ENCODE assay signal across 3 cellular contexts in genomic region chr1:198186916-198187580, GRCh38.
TF ChIP-seq lines count a peak whose summit lies in the region.

No MANE protein-coding gene starts in this region.

TF ChIP-seq in SK-N-SH, 30 proteins besides CTCF, POLR2A, EP300 and RAD21 (continued from another document):
- TF ChIP-seq POLR2AphosphoS5 (IDR thresholded peaks at IDR 0.05; ENCODE audit: low read depth, low read length) (peak; percentile 32; the same call in 1 of the 2 replicates), TAF1 (IDR thresholded peaks at IDR 0.05; ENCODE audit: borderline replicate concordance, low read depth, low read length) (no peak)

TF ChIP-seq in SK-N-SH treated with all-trans-retinoic acid at 6 μM for 48 hours, 23 proteins besides CTCF, POLR2A, EP300 and RAD21 (continued from another document):
- TF ChIP-seq ZFP3 (CRISPR knock-in tag; IDR thresholded peaks at IDR 0.05) (no peak), TOX (CRISPR knock-in tag; IDR thresholded peaks at IDR 0.05; ENCODE audit: borderline replicate concordance) (no peak), RARB (CRISPR knock-in tag; IDR thresholded peaks at IDR 0.05) (no peak), BACH2 (CRISPR knock-in tag; IDR thresholded peaks at IDR 0.05; ENCODE audit: borderline replicate concordance) (no peak), CSDC2 (CRISPR knock-in tag; IDR thresholded peaks at IDR 0.05) (no peak), ZNF8 (CRISPR knock-in tag; IDR thresholded peaks at IDR 0.05) (no peak)
- TF ChIP-seq, protein P1, sequence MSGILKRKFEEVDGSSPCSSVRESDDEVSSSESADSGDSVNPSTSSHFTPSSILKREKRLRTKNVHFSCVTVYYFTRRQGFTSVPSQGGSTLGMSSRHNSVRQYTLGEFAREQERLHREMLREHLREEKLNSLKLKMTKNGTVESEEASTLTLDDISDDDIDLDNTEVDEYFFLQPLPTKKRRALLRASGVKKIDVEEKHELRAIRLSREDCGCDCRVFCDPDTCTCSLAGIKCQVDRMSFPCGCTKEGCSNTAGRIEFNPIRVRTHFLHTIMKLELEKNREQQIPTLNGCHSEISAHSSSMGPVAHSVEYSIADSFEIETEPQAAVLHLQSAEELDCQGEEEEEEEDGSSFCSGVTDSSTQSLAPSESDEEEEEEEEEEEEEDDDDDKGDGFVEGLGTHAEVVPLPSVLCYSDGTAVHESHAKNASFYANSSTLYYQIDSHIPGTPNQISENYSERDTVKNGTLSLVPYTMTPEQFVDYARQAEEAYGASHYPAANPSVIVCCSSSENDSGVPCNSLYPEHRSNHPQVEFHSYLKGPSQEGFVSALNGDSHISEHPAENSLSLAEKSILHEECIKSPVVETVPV (CRISPR knock-in tag; IDR thresholded peaks at IDR 0.05), result no peak
- TF ChIP-seq, protein P2, sequence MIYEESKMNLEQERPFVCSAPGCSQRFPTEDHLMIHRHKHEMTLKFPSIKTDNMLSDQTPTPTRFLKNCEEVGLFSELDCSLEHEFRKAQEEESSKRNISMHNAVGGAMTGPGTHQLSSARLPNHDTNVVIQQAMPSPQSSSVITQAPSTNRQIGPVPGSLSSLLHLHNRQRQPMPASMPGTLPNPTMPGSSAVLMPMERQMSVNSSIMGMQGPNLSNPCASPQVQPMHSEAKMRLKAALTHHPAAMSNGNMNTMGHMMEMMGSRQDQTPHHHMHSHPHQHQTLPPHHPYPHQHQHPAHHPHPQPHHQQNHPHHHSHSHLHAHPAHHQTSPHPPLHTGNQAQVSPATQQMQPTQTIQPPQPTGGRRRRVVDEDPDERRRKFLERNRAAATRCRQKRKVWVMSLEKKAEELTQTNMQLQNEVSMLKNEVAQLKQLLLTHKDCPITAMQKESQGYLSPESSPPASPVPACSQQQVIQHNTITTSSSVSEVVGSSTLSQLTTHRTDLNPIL (CRISPR knock-in tag; IDR thresholded peaks at IDR 0.05; ENCODE audit: low read depth), result no peak

TF ChIP-seq in GM23338, 12 proteins besides CTCF, POLR2A, EP300 and RAD21 (continued from another document):
- no peak for TF ChIP-seq ETS1 (IDR thresholded peaks at IDR 0.05)
- no peak for TF ChIP-seq EZH2phosphoT487 (IDR thresholded peaks at IDR 0.05; ENCODE audit: unreplicated experiment)
- no peak for TF ChIP-seq CREB1 (CRISPR knock-in tag; IDR thresholded peaks at IDR 0.05; ENCODE audit: low read depth)
- no peak for TF ChIP-seq EZH2 (IDR thresholded peaks at IDR 0.05; ENCODE audit: low read depth, unreplicated experiment)
- no peak for TF ChIP-seq NANOG (IDR thresholded peaks at IDR 0.05; ENCODE audit: borderline replicate concordance)
- TF ChIP-seq JUNB (IDR thresholded peaks at IDR 0.05; ENCODE audit: unreplicated experiment), result no peak
- TF ChIP-seq, protein P3, sequence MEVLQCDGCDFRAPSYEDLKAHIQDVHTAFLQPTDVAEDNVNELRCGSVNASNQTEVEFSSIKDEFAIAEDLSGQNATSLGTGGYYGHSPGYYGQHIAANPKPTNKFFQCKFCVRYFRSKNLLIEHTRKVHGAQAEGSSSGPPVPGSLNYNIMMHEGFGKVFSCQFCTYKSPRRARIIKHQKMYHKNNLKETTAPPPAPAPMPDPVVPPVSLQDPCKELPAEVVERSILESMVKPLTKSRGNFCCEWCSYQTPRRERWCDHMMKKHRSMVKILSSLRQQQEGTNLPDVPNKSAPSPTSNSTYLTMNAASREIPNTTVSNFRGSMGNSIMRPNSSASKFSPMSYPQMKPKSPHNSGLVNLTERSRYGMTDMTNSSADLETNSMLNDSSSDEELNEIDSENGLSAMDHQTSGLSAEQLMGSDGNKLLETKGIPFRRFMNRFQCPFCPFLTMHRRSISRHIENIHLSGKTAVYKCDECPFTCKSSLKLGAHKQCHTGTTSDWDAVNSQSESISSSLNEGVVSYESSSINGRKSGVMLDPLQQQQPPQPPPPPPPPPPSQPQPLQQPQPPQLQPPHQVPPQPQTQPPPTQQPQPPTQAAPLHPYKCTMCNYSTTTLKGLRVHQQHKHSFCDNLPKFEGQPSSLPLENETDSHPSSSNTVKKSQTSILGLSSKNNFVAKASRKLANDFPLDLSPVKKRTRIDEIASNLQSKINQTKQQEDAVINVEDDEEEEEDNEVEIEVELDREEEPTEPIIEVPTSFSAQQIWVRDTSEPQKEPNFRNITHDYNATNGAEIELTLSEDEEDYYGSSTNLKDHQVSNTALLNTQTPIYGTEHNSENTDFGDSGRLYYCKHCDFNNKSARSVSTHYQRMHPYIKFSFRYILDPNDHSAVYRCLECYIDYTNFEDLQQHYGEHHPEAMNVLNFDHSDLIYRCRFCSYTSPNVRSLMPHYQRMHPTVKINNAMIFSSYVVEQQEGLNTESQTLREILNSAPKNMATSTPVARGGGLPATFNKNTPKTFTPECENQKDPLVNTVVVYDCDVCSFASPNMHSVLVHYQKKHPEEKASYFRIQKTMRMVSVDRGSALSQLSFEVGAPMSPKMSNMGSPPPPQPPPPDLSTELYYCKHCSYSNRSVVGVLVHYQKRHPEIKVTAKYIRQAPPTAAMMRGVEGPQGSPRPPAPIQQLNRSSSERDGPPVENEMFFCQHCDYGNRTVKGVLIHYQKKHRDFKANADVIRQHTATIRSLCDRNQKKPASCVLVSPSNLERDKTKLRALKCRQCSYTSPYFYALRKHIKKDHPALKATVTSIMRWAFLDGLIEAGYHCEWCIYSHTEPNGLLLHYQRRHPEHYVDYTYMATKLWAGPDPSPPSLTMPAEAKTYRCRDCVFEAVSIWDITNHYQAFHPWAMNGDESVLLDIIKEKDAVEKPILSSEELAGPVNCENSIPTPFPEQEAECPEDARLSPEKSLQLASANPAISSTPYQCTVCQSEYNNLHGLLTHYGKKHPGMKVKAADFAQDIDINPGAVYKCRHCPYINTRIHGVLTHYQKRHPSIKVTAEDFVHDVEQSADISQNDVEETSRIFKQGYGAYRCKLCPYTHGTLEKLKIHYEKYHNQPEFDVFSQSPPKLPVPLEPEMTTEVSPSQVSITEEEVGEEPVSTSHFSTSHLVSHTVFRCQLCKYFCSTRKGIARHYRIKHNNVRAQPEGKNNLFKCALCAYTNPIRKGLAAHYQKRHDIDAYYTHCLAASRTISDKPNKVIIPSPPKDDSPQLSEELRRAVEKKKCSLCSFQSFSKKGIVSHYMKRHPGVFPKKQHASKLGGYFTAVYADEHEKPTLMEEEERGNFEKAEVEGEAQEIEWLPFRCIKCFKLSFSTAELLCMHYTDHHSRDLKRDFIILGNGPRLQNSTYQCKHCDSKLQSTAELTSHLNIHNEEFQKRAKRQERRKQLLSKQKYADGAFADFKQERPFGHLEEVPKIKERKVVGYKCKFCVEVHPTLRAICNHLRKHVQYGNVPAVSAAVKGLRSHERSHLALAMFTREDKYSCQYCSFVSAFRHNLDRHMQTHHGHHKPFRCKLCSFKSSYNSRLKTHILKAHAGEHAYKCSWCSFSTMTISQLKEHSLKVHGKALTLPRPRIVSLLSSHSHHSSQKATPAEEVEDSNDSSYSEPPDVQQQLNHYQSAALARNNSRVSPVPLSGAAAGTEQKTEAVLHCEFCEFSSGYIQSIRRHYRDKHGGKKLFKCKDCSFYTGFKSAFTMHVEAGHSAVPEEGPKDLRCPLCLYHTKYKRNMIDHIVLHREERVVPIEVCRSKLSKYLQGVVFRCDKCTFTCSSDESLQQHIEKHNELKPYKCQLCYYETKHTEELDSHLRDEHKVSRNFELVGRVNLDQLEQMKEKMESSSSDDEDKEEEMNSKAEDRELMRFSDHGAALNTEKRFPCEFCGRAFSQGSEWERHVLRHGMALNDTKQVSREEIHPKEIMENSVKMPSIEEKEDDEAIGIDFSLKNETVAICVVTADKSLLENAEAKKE (CRISPR knock-in tag; IDR thresholded peaks at IDR 0.05), result no peak
- no peak for TF ChIP-seq ZNF114 (CRISPR knock-in tag; IDR thresholded peaks at IDR 0.05)
- no peak for TF ChIP-seq POLR2AphosphoS5 (IDR thresholded peaks at IDR 0.05; ENCODE audit: low read depth)
- TF ChIP-seq REST (IDR thresholded peaks at IDR 0.05; ENCODE audit: unreplicated experiment), result no peak
- TF ChIP-seq STAT1 (IDR thresholded peaks at IDR 0.05; ENCODE audit: unreplicated experiment), result no peak
TF ChIP-seq in GM23338: peak in this region for 0.
